Comparison of ENCODE assay signal across 8 cellular contexts in genomic region chr10:87867453-87867852, GRCh38. TPM values are rescaled to one million over a fixed set of nuclear protein-coding genes. Genes with fewer than 3 reads are reported as not detected.
A peak's percentile ranks its signal among the peaks of the same experiment; 100 is the strongest.
DNase-seq lines count a peak whose midpoint lies in the region; ATAC-seq and TF ChIP-seq lines count a peak whose summit lies in the region.

No MANE protein-coding gene starts in this region.

- H3K9me3 ChIP-seq in lower lobe of right lung (no peaks in the 10 kb centered on the region), transverse colon (no peaks in the 10 kb centered on the region)

- H3K4me1 Mint-ChIP-seq in activated naive CD4-positive, alpha-beta T cell treated with anti-CD3 and anti-CD28 coated beads, Interleukin-2, amount 10 ng/mL, durations not matched to agents 7 days and 5 days: peaks cover 40% of the 10 kb centered on the region

- peak overlapping the region; percentile 85 for H3K4me3 ChIP-seq in astrocyte of the spinal cord (ENCODE audit: low read depth, low read length)
- H3K4me3 ChIP-seq in lower lobe of right lung: peak overlapping the region; percentile 95
- H3K4me3 ChIP-seq in transverse colon: peak overlapping the region in 3 of 4 donors; percentile 74 to 97 (median 77)

- no peak for DNase-seq in activated naive CD4-positive, alpha-beta T cell treated with anti-CD3 and anti-CD28 coated beads, Interleukin-2, amount 10 ng/mL, durations not matched to agents 7 days and 5 days
- no peak for DNase-seq in activated naive CD4-positive, alpha-beta T cell treated with anti-CD3 and anti-CD28 coated beads, Interleukin-2, amount 50 U/mL, for 16 hours
- peak; percentile 6 for DNase-seq in astrocyte of the spinal cord (ENCODE audit: low read depth, low spot score)
- no peak for DNase-seq in lower lobe of right lung
- no peak for DNase-seq in transverse colon
- DNase-seq in midbrain (lab: John Stamatoyannopoulos, UW): no peak
- no peak for DNase-seq in NCI-H1092 (lab: John Stamatoyannopoulos, UW)
- no peak for DNase-seq in GM13976 (ENCODE audit: low spot score)

- H3K27ac ChIP-seq in lower lobe of right lung: peak overlapping the region; percentile 95
- peak overlapping the region; percentile 93 to 100 (median 98) for H3K27ac ChIP-seq in transverse colon

- no peak for TF ChIP-seq CTCF in astrocyte of the spinal cord (IDR thresholded peaks at IDR 0.05; ENCODE audit: low read depth, low read length)
- TF ChIP-seq CTCF in lower lobe of right lung (IDR thresholded peaks at IDR 0.05): no peak
- no peak for TF ChIP-seq CTCF in transverse colon (IDR thresholded peaks at IDR 0.05)
- no peak for TF ChIP-seq CTCF in GM13976 (IDR thresholded peaks at IDR 0.05; ENCODE audit: borderline replicate concordance, control extremely low read depth, extremely low read depth, insufficient read depth, missing control alignments)

- H3K27me3 ChIP-seq in lower lobe of right lung (ENCODE audit: low read depth): no peaks in the 10 kb centered on the region
- no peaks in the 10 kb centered on the region for H3K27me3 ChIP-seq in transverse colon

- no peak for ATAC-seq in lower lobe of right lung

- no peaks in the 10 kb centered on the region for H3K9me3 Mint-ChIP-seq in activated naive CD4-positive, alpha-beta T cell treated with anti-CD3 and anti-CD28 coated beads, Interleukin-2, amount 10 ng/mL, durations not matched to agents 7 days and 5 days

- intact Hi-C loops in lower lobe of right lung (cut with DNase I): loop anchor here (5.0 kb wide), 1 partner anchor 520 kb away; no protein-coding TSS in a partner anchor
- intact Hi-C loops in transverse colon (cut with DNase I; ENCODE audit: low total_unique reads): no loop called here

- H3K27ac Mint-ChIP-seq in activated naive CD4-positive, alpha-beta T cell treated with anti-CD3 and anti-CD28 coated beads, Interleukin-2, amount 10 ng/mL, durations not matched to agents 7 days and 5 days: no peak overlapping the region

- peaks cover 4% of the 10 kb centered on the region for H3K27me3 Mint-ChIP-seq in activated naive CD4-positive, alpha-beta T cell treated with anti-CD3 and anti-CD28 coated beads, Interleukin-2, amount 10 ng/mL, durations not matched to agents 7 days and 5 days

- CTCF ChIA-PET in activated naive CD4-positive, alpha-beta T cell treated with anti-CD3 and anti-CD28 coated beads, Interleukin-2, amount 10 ng/mL, durations not matched to agents 7 days and 5 days (lab: Charles Lee): no interaction called here

- no peak for TF ChIP-seq POLR2A in transverse colon (IDR thresholded peaks at IDR 0.05)

- H3K36me3 Mint-ChIP-seq in activated naive CD4-positive, alpha-beta T cell treated with anti-CD3 and anti-CD28 coated beads, Interleukin-2, amount 10 ng/mL, durations not matched to agents 7 days and 5 days: peaks cover 47% of the 10 kb centered on the region

- H3K4me3 Mint-ChIP-seq in activated naive CD4-positive, alpha-beta T cell treated with anti-CD3 and anti-CD28 coated beads, Interleukin-2, amount 10 ng/mL, durations not matched to agents 7 days and 5 days: peak overlapping the region; percentile 93

- in situ Hi-C loops in astrocyte of the spinal cord (cut with HindIII; ENCODE audit: low sequenced_read_pairs) (no loop called here), transverse colon (cut with MboI; ENCODE audit: low pct_ligation_motif_present in 1 of 4, low pct_unique_long_range_greater_than_20kb in 1 of 4, low sequenced_read_pairs in 3 of 4) (loop anchor here (10.0 to 25.0 kb wide), 4 partner anchors 245 to 520 kb away; no protein-coding TSS in a partner anchor), GM13976 (cut with MboI; ENCODE audit: low sequenced_read_pairs, unreplicated experiment) (loop anchor here (10.0 to 25.0 kb wide), 3 partner anchors 197 to 395 kb away; no protein-coding TSS in a partner anchor)

- H3K36me3 ChIP-seq in lower lobe of right lung (no peaks in the 10 kb centered on the region), transverse colon (no peaks in the 10 kb centered on the region)

- no peak for TF ChIP-seq EP300 in transverse colon (IDR thresholded peaks at IDR 0.05; ENCODE audit: low read depth)

- peaks cover 37% of the 10 kb centered on the region for H3K4me1 ChIP-seq in lower lobe of right lung
- peaks cover 0 to 48% (median 26%) of the 10 kb centered on the region in 4 donors for H3K4me1 ChIP-seq in transverse colon

RNA-seq across cellular contexts. Expression of gene PTEN, which starts 4.0 kb away (rescaled TPM):
- total RNA-seq in lower lobe of right lung (101 TPM), transverse colon (100 to 1,000 TPM in 3 of 4 donors, 10 to 100 TPM in 1; 78.6 to 184 (median 129) TPM)

RNA-seq across cellular contexts. Expression of gene KLLN, which starts 4.1 kb away (rescaled TPM):
- total RNA-seq in lower lobe of right lung: 0.71 TPM
- total RNA-seq in transverse colon: under 1 TPM in 3 of 4 donors, not detected in 1; 0.79 to 1.00 (median 0.82) TPM

RNA-seq across cellular contexts. Expression of gene ATAD1, which starts 49.4 kb away (rescaled TPM):
- total RNA-seq in lower lobe of right lung: 51.2 TPM
- total RNA-seq in transverse colon: 10 to 100 TPM in 3 of 4 donors, 1 to 10 TPM in 1; 8.6 to 43.5 (median 35.8) TPM
